In the genomic region with DNA sequence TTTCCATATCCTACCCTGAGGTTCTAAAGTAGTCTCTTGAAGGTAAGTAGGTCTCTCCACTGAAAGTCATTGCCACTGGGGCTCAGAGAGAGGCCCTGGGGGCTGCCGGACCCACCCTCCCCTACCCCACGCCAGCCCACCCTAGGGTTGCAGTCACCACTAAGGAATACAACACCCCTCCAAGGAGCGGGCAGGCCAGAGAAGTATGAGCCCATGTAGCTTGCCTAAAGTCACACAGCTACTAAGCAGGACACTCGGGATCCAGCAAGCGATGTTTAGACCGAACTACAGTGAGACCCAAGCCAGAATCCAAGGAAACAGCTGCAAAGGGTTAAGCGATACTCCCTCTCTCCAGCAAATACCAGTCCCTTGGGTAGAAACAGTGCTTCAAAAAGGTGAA, we compare ENCODE assay signal across 32 cellular contexts. TPM values are rescaled to one million over a fixed set of nuclear protein-coding genes. Genes with fewer than 3 reads are reported as not detected.
"Had no signal": no experiment of that assay in that cellular context is flagged by ENCODE, and none has a peak within 500 bp of the region (broad histone marks: within the 10 kb centered on the region; RNA-seq: fewer than 3 reads in every experiment).

No MANE protein-coding gene starts in this region.

- H3K36me3 Mint-ChIP-seq: activated CD4-positive, alpha-beta memory T cell treated with anti-CD3 and anti-CD28 coated beads for 36 hours; activated naive CD8-positive, alpha-beta T cell treated with anti-CD3 and anti-CD28 coated beads for 36 hours had no signal

- H3K4me1 ChIP-seq: adrenal gland, body of pancreas, esophagus muscularis mucosa, foreskin keratinocyte, gastrocnemius medialis had no signal

- H3K4me3 Mint-ChIP-seq: activated CD4-positive, alpha-beta memory T cell treated with anti-CD3 and anti-CD28 coated beads for 36 hours; activated CD4-positive, alpha-beta T cell treated with anti-CD3 and anti-CD28 coated beads for 36 hours; activated CD4-positive, alpha-beta T cell treated with anti-CD3 and anti-CD28 coated beads, Interleukin-2, amount 10 ng/mL, durations not matched to agents 24 days and 14 days; activated CD8-positive, alpha-beta T cell treated with anti-CD3 and anti-CD28 coated beads, Interleukin-2, amount 10 ng/mL, durations not matched to agents 7 days and 5 days; activated naive CD8-positive, alpha-beta T cell treated with anti-CD3 and anti-CD28 coated beads for 36 hours; activated naive CD8-positive, alpha-beta T cell treated with anti-CD3 and anti-CD28 coated beads, Interleukin-2, amount 50 U/mL, for 24 hours; activated T-cell treated with anti-CD3 and anti-CD28 coated beads, Interleukin-2, amount 50 U/mL, for 4 hours; activated T-helper 17 cell treated with anti-CD3 and anti-CD28 coated beads, Interleukin-2, amount 50 U/mL, for 72 hours; T-helper 17 cell; T-helper 2 cell treated with Interferon-gamma antibody and Interleukin-4, amounts not matched to agents 5 μg/mL and 100 μg/mL, for 36 hours had no signal

- H3K9me3 Mint-ChIP-seq: activated naive CD8-positive, alpha-beta T cell treated with anti-CD3 and anti-CD28 coated beads for 36 hours; activated naive CD8-positive, alpha-beta T cell treated with anti-CD3 and anti-CD28 coated beads, Interleukin-2, amount 50 U/mL, for 24 hours; T-helper 2 cell treated with Interferon-gamma antibody and Interleukin-4, amounts not matched to agents 5 μg/mL and 100 μg/mL, for 36 hours had no signal

- H3K27me3 ChIP-seq: adrenal gland, body of pancreas, foreskin keratinocyte had no signal

- H3K27ac Mint-ChIP-seq: activated CD4-positive, alpha-beta memory T cell treated with anti-CD3 and anti-CD28 coated beads for 36 hours; activated CD4-positive, alpha-beta T cell treated with anti-CD3 and anti-CD28 coated beads for 36 hours; activated CD4-positive, alpha-beta T cell treated with anti-CD3 and anti-CD28 coated beads, Interleukin-2, amount 10 ng/mL, durations not matched to agents 24 days and 14 days; activated CD8-positive, alpha-beta T cell treated with anti-CD3 and anti-CD28 coated beads, Interleukin-2, amount 10 ng/mL, durations not matched to agents 7 days and 5 days; activated naive CD8-positive, alpha-beta T cell treated with anti-CD3 and anti-CD28 coated beads for 36 hours; activated naive CD8-positive, alpha-beta T cell treated with anti-CD3 and anti-CD28 coated beads, Interleukin-2, amount 50 U/mL, for 24 hours; activated T-helper 17 cell treated with anti-CD3 and anti-CD28 coated beads, Interleukin-2, amount 50 U/mL, for 72 hours; T-helper 17 cell; T-helper 2 cell treated with Interferon-gamma antibody and Interleukin-4, amounts not matched to agents 5 μg/mL and 100 μg/mL, for 36 hours had no signal

- H3K4me3 ChIP-seq: adrenal gland, body of pancreas, esophagus muscularis mucosa, gastrocnemius medialis had no signal

- H3K9me3 ChIP-seq: adrenal gland, body of pancreas, gastrocnemius medialis had no signal

- H3K36me3 ChIP-seq: adrenal gland, esophagus muscularis mucosa, gastrocnemius medialis had no signal

- ATAC-seq: activated CD4-positive, alpha-beta T cell treated with anti-CD3 and anti-CD28 coated beads for 36 hours; activated CD8-positive, alpha-beta T cell treated with anti-CD3 and anti-CD28 coated beads, Interleukin-2, amount 10 ng/mL, durations not matched to agents 7 days and 5 days; activated naive CD8-positive, alpha-beta T cell treated with anti-CD3 and anti-CD28 coated beads, Interleukin-2, amount 50 U/mL, for 24 hours; activated T-cell treated with anti-CD3 and anti-CD28 coated beads, Interleukin-2, amount 50 U/mL, for 4 hours; activated T-helper 17 cell treated with anti-CD3 and anti-CD28 coated beads, Interleukin-2, amount 50 U/mL, for 72 hours; body of pancreas; foreskin keratinocyte; gastrocnemius medialis; T-helper 17 cell had no signal

- H3K4me1 Mint-ChIP-seq: activated CD4-positive, alpha-beta T cell treated with anti-CD3 and anti-CD28 coated beads for 36 hours; activated CD4-positive, alpha-beta T cell treated with anti-CD3 and anti-CD28 coated beads, Interleukin-2, amount 10 ng/mL, durations not matched to agents 24 days and 14 days; activated naive CD8-positive, alpha-beta T cell treated with anti-CD3 and anti-CD28 coated beads for 36 hours; activated naive CD8-positive, alpha-beta T cell treated with anti-CD3 and anti-CD28 coated beads, Interleukin-2, amount 50 U/mL, for 24 hours; activated T-helper 17 cell treated with anti-CD3 and anti-CD28 coated beads, Interleukin-2, amount 50 U/mL, for 72 hours; T-helper 17 cell had no signal

- H3K27ac ChIP-seq: adrenal gland, body of pancreas, esophagus muscularis mucosa, foreskin keratinocyte, gastrocnemius medialis had no signal

- H3K27me3 Mint-ChIP-seq: activated CD4-positive, alpha-beta T cell treated with anti-CD3 and anti-CD28 coated beads, Interleukin-2, amount 10 ng/mL, durations not matched to agents 24 days and 14 days had no signal

- DNase-seq: activated CD4-positive, alpha-beta memory T cell treated with anti-CD3 and anti-CD28 coated beads for 36 hours; activated CD4-positive, alpha-beta T cell treated with anti-CD3 and anti-CD28 coated beads for 36 hours; activated CD4-positive, alpha-beta T cell treated with anti-CD3 and anti-CD28 coated beads, Interleukin-2, amount 10 ng/mL, durations not matched to agents 24 days and 14 days; activated CD4-positive, CD25-positive, alpha-beta regulatory T cell; activated CD4-positive, CD25-positive, alpha-beta regulatory T cell treated with anti-CD3 and anti-CD28 coated beads, Interleukin-2, amount 50 U/mL, for 72 hours; activated CD8-positive, alpha-beta T cell treated with anti-CD3 and anti-CD28 coated beads, Interleukin-2, amount 10 ng/mL, durations not matched to agents 7 days and 5 days; activated effector memory CD4-positive, alpha-beta T cell treated with Interleukin-2 at 50 U/mL for 16 hours; activated gamma-delta T cell treated with Interleukin-2 at 50 U/mL for 16 hours; activated naive CD4-positive, alpha-beta T cell treated with anti-CD3 and anti-CD28 coated beads, Interleukin-2, amount 50 U/mL, for 16 hours; activated naive CD4-positive, alpha-beta T cell treated with Interleukin-2 at 50 U/mL for 16 hours; activated naive CD8-positive, alpha-beta T cell treated with anti-CD3 and anti-CD28 coated beads for 36 hours; activated naive CD8-positive, alpha-beta T cell treated with anti-CD3 and anti-CD28 coated beads, Interleukin-2, amount 50 U/mL, for 24 hours; activated T-cell treated with anti-CD3 and anti-CD28 coated beads, Interleukin-2, amount 50 U/mL, for 4 hours; amygdala; aorta; body of pancreas; caudate nucleus; cortex of kidney; dermis blood vessel endothelial cell; effector memory CD4-positive, alpha-beta T cell; erythroblast; foreskin keratinocyte; gastrocnemius medialis; glutamatergic neuron; T-helper 1 cell; T-helper 17 cell; T1000 had no signal

RNA-seq across cellular contexts. Expression of a gene that starts 27.0 kb away (rescaled TPM):
- total RNA-seq: activated CD4-positive, alpha-beta memory T cell treated with anti-CD3 and anti-CD28 coated beads for 36 hours; activated CD4-positive, alpha-beta T cell treated with anti-CD3 and anti-CD28 coated beads for 36 hours; activated CD4-positive, alpha-beta T cell treated with anti-CD3 and anti-CD28 coated beads, Interleukin-2, amount 10 ng/mL, durations not matched to agents 24 days and 14 days; activated CD8-positive, alpha-beta T cell treated with anti-CD3 and anti-CD28 coated beads, Interleukin-2, amount 10 ng/mL, durations not matched to agents 7 days and 5 days; activated naive CD8-positive, alpha-beta T cell treated with anti-CD3 and anti-CD28 coated beads for 36 hours; activated T-cell treated with anti-CD3 and anti-CD28 coated beads, Interleukin-2, amount 50 U/mL, for 4 hours; activated T-helper 17 cell treated with anti-CD3 and anti-CD28 coated beads, Interleukin-2, amount 50 U/mL, for 72 hours; adrenal gland; aorta; body of pancreas; chondrocyte; dermis blood vessel endothelial cell; esophagus muscularis mucosa; foreskin keratinocyte; gastrocnemius medialis; T-helper 17 cell had no signal
